Comparison of ENCODE assay signal across 8 cellular contexts in the genomic region with DNA sequence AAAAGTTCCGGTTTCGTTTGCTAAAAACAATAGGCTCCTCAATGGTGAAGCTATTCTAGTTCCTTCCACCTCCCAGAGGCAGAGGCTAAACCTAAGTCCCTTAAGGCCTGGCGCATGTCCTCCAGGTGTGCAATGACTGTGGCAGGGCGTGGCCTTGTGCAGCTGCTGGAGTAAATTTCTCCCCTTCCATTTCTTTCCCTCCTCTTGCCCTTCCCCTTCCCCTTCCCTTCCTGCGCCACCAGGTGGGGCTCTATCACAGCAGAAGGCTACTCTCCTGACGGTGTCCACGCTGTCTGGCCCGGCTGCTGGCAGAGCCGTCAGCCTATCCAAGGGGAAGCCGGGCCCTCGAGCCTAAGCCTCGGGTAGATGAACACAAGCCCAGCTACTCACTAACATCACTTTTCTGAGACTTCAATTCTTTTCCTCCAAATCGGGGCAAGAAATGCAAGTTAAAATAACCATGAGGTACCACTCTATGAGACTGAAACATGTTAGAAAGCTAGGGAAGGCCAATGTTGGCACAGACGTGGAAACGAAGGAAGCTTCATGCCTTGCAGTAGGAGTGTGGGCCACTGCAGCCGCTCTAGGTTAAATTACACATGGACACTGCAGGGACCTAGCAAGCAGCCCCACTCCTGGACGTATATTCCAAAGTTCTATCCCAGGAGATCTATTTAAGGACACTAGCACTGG. TPM values are rescaled to one million over a fixed set of nuclear protein-coding genes. Genes with fewer than 3 reads are reported as not detected.
DNase-seq lines count a peak whose midpoint lies in the region; ATAC-seq, FAIRE-seq and TF ChIP-seq lines count a peak whose summit lies in the region.

No MANE protein-coding gene starts in this region.

- H3K27me3 ChIP-seq in adipocyte (replicated peaks; ENCODE audit: control insufficient read depth, insufficient read depth, low read length): peaks cover 21% of the 10 kb centered on the region
- peaks cover 0 to 8% (median 0%) of the 10 kb centered on the region in 7 donors for H3K27me3 ChIP-seq in heart right ventricle

- H3K9me3 ChIP-seq in adipocyte (ENCODE audit: control insufficient read depth, low read length): peaks cover 7% of the 10 kb centered on the region
- peaks cover 0 to 5% (median 0%) of the 10 kb centered on the region in 11 donors for H3K9me3 ChIP-seq in heart right ventricle

- no peak for TF ChIP-seq POLR2A in GM12891 (IDR thresholded peaks at IDR 0.05; ENCODE audit: low read depth, low read length)

- peak; percentile 71 to 95 (median 90) for TF ChIP-seq CTCF in heart right ventricle (IDR thresholded peaks at IDR 0.05)
- TF ChIP-seq CTCF in retinal pigment epithelial cell (conservative IDR thresholded peaks at IDR 0.05; ENCODE audit: low read depth, low read length): peak; percentile 71

- WGBS in heart right ventricle, 2 donors: 24 to 27% methylated on average over 17 of the region's 17 CpGs

- H3K36me3 ChIP-seq in adipocyte (ENCODE audit: control insufficient read depth, insufficient read depth, low read length, severe bottlenecking) (no peaks in the 10 kb centered on the region), heart right ventricle (no peaks in the 10 kb centered on the region)

- DNase-seq in GM12891 (ENCODE audit: insufficient read length, low spot score) (peak; percentile 66), NCI-H1092 treated with DMSO at 0.1 percent for 48 hours (lab: John Stamatoyannopoulos, UW) (peak; percentile 86), SW480 (ENCODE audit: low spot score) (peak; percentile 90), adipocyte (ENCODE audit: low read depth) (peak; percentile 93), heart right ventricle (peak; percentile 86 to 88), retinal pigment epithelial cell (ENCODE audit: low read depth) (peak; percentile 3), GF-D8 (lab: John Stamatoyannopoulos, UW) (no peak)

- H3K4me1 ChIP-seq in adipocyte (ENCODE audit: control insufficient read depth, insufficient read depth, low read length) (no peaks in the 10 kb centered on the region), heart right ventricle (peaks cover 0 to 8% (median 0%) of the 10 kb centered on the region in 9 donors)

- FAIRE-seq in GM12891 (lab: Jason Lieb, UNC): peak; percentile 93

- no peak overlapping the region for H3K9ac ChIP-seq in adipocyte (ENCODE audit: low read length)

- intact Hi-C loops in heart right ventricle (cut with DNase I): loop anchor here (1.0 to 10.0 kb wide), 12 partner anchors 179 to 514 kb away; no protein-coding TSS in a partner anchor

- no peak overlapping the region for H3K27ac ChIP-seq in heart right ventricle

- peak; percentile 88 for ATAC-seq in HG02623 (IDR thresholded peaks at IDR 0.05; ENCODE audit: unreplicated experiment)
- ATAC-seq in heart right ventricle: peak; percentile 93 to 99 (median 96)

- no peak overlapping the region for H3K4me3 ChIP-seq in adipocyte (ENCODE audit: low read length)
- no peak overlapping the region for H3K4me3 ChIP-seq in heart right ventricle
- H3K4me3 ChIP-seq in retinal pigment epithelial cell (ENCODE audit: low read length): no peak overlapping the region

TF ChIP-seq in GM12891, 5 proteins besides CTCF, POLR2A, EP300 and RAD21:
- TF ChIP-seq SPI1 (IDR thresholded peaks at IDR 0.05; ENCODE audit: low read depth, low read length) (peak; percentile 28; the same call in 1 of the 2 replicates), POU2F2 (IDR thresholded peaks at IDR 0.05; ENCODE audit: low read depth, low read length) (no peak)

RNA-seq across cellular contexts. Expression of a gene that starts 34.4 kb away (rescaled TPM):
- polyA plus RNA-seq in GM12891 (2012; ENCODE audit: low read depth, missing spikeins): not detected
- total RNA-seq in heart right ventricle: not detected
- polyA plus RNA-seq in heart right ventricle: not detected
